ENCODE assay signal across 1 cellular context in the genomic region with DNA sequence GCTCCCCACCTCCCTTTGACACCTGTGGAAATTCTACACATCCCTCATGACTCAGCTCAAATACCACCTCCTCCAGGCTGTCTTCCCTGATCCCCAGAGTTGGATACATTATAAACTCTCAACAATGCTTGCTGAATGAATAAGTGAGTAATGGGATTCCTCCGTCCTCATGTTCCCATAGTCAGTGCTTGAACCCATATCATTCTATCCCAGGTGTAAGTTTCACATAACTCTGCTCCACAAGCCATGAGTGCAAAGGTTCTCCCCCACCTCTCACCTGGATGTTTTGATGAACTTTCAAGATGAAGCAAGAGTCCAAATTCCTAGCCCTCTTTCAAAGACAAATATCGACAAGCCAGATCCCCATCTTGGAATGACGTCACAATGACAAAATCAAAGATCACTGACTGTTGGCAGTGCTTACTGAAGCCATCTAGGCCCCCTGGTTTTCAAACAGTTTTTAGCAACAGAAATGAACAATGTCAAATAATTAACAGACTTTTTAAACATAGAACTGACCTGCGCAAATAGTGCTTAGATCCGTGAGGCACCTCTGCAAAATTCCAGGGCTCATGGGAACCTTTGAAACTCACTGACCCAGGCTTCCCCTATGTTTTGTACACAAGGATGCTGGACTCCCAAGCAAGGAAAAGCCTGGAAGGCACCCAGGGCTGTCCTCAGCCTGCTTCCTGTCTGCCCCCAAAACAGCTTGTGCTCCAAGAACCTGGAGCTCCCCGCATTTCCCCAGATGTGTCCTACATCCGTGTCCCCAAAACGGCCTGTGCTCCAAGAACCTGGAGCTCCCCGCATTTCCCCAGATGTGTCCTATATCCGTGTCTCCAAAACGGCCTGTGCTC.
TF ChIP-seq lines count a peak whose summit lies in the region.

No MANE protein-coding gene starts in this region.

TF ChIP-seq in HepG2, 621 proteins besides CTCF, POLR2A, EP300 and RAD21 (continued from another document):
- TF ChIP-seq ZNF761 (CRISPR knock-in tag; conservative IDR thresholded peaks at IDR 0.05) = no peak
- TF ChIP-seq MAFK (conservative IDR thresholded peaks at IDR 0.05 in 1 of 2, IDR thresholded peaks at IDR 0.05 in 1 of 2; ENCODE audit: low read length in 2 of 2) = peak in 1 of 2 experiments; percentile 50; a peak in 1 of 4 replicates
- no peak for TF ChIP-seq WIZ (CRISPR knock-in tag; IDR thresholded peaks at IDR 0.05)
- TF ChIP-seq, protein P1, sequence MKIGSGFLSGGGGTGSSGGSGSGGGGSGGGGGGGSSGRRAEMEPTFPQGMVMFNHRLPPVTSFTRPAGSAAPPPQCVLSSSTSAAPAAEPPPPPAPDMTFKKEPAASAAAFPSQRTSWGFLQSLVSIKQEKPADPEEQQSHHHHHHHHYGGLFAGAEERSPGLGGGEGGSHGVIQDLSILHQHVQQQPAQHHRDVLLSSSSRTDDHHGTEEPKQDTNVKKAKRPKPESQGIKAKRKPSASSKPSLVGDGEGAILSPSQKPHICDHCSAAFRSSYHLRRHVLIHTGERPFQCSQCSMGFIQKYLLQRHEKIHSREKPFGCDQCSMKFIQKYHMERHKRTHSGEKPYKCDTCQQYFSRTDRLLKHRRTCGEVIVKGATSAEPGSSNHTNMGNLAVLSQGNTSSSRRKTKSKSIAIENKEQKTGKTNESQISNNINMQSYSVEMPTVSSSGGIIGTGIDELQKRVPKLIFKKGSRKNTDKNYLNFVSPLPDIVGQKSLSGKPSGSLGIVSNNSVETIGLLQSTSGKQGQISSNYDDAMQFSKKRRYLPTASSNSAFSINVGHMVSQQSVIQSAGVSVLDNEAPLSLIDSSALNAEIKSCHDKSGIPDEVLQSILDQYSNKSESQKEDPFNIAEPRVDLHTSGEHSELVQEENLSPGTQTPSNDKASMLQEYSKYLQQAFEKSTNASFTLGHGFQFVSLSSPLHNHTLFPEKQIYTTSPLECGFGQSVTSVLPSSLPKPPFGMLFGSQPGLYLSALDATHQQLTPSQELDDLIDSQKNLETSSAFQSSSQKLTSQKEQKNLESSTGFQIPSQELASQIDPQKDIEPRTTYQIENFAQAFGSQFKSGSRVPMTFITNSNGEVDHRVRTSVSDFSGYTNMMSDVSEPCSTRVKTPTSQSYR (CRISPR knock-in tag; IDR thresholded peaks at IDR 0.05; ENCODE audit: borderline replicate concordance) = peak; percentile 71; the same call in 1 of the 2 replicates
- TF ChIP-seq, protein P2, sequence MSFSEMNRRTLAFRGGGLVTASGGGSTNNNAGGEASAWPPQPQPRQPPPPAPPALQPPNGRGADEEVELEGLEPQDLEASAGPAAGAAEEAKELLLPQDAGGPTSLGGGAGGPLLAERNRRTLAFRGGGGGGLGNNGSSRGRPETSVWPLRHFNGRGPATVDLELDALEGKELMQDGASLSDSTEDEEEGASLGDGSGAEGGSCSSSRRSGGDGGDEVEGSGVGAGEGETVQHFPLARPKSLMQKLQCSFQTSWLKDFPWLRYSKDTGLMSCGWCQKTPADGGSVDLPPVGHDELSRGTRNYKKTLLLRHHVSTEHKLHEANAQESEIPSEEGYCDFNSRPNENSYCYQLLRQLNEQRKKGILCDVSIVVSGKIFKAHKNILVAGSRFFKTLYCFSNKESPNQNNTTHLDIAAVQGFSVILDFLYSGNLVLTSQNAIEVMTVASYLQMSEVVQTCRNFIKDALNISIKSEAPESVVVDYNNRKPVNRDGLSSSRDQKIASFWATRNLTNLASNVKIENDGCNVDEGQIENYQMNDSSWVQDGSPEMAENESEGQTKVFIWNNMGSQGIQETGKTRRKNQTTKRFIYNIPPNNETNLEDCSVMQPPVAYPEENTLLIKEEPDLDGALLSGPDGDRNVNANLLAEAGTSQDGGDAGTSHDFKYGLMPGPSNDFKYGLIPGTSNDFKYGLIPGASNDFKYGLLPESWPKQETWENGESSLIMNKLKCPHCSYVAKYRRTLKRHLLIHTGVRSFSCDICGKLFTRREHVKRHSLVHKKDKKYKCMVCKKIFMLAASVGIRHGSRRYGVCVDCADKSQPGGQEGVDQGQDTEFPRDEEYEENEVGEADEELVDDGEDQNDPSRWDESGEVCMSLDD (CRISPR knock-in tag; IDR thresholded peaks at IDR 0.05; ENCODE audit: borderline replicate concordance) = 0 out of 2 replicates have a peak, but pooled peaks have one; percentile 36
- TF ChIP-seq TARDBP (CRISPR knock-in tag; IDR thresholded peaks at IDR 0.05) = peak; percentile 85
- TF ChIP-seq SMARCE1 (IDR thresholded peaks at IDR 0.05; ENCODE audit: borderline replicate concordance) = no peak
- TF ChIP-seq SP1 (IDR thresholded peaks at IDR 0.05) = no peak
- no peak for TF ChIP-seq SP1 (CRISPR knock-in tag; IDR thresholded peaks at IDR 0.05)
- TF ChIP-seq ERF (CRISPR knock-in tag; IDR thresholded peaks at IDR 0.05) = no peak; the same call in 1 of the 2 replicates
- no peak for TF ChIP-seq ZNF772 (CRISPR knock-in tag; IDR thresholded peaks at IDR 0.05)
- TF ChIP-seq, protein P3, sequence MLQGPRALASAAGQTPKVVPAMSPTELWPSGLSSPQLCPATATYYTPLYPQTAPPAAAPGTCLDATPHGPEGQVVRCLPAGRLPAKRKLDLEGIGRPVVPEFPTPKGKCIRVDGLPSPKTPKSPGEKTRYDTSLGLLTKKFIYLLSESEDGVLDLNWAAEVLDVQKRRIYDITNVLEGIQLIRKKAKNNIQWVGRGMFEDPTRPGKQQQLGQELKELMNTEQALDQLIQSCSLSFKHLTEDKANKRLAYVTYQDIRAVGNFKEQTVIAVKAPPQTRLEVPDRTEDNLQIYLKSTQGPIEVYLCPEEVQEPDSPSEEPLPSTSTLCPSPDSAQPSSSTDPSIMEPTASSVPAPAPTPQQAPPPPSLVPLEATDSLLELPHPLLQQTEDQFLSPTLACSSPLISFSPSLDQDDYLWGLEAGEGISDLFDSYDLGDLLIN (CRISPR knock-in tag; IDR thresholded peaks at IDR 0.05; ENCODE audit: borderline replicate concordance) = no peak
- peak; percentile 60; the same call in 1 of the 2 replicates for TF ChIP-seq KDM1A (CRISPR knock-in tag; IDR thresholded peaks at IDR 0.05)
- TF ChIP-seq ZNF557 (CRISPR knock-in tag; IDR thresholded peaks at IDR 0.05) = no peak
- TF ChIP-seq PLSCR1 (CRISPR knock-in tag; IDR thresholded peaks at IDR 0.05; ENCODE audit: borderline replicate concordance) = no peak
- TF ChIP-seq RBM22 (optimal IDR thresholded peaks at IDR 0.05; ENCODE audit: low read length) = no peak
- TF ChIP-seq KDM4B (CRISPR knock-in tag; IDR thresholded peaks at IDR 0.05) = no peak
- no peak for TF ChIP-seq THYN1 (CRISPR knock-in tag; IDR thresholded peaks at IDR 0.05; ENCODE audit: borderline replicate concordance, low read depth)
- no peak; a peak in 1 of 4 replicates for TF ChIP-seq NR2F1 (CRISPR knock-in tag; IDR thresholded peaks at IDR 0.05)
- TF ChIP-seq FLYWCH1 (CRISPR knock-in tag; IDR thresholded peaks at IDR 0.05) = no peak
- TF ChIP-seq CREBL2 (CRISPR knock-in tag; IDR thresholded peaks at IDR 0.05; ENCODE audit: borderline replicate concordance) = no peak
- TF ChIP-seq SRSF1 (optimal IDR thresholded peaks at IDR 0.05; ENCODE audit: low read depth, low read length) = no peak
- no peak for TF ChIP-seq ZNF782 (CRISPR knock-in tag; IDR thresholded peaks at IDR 0.05; ENCODE audit: borderline replicate concordance)
